15 cellular contexts compared by ENCODE assay signal in genomic region chr12:88904705-88905104, GRCh38.
"Had no signal": no experiment of that assay in that cellular context is flagged by ENCODE, and none has a peak within 500 bp of the region (broad histone marks: within the 10 kb centered on the region; RNA-seq: fewer than 3 reads in every experiment).

No MANE protein-coding gene starts in this region.

- H3K4me2 ChIP-seq: hepatocyte had no signal

- H3K79me2 ChIP-seq: hepatocyte had no signal

- H3K27ac ChIP-seq: foreskin keratinocyte, hepatocyte, lower lobe of right lung, skin epidermis, suprapubic skin had no signal

- DNase-seq: activated CD4-positive, alpha-beta T cell treated with anti-CD3 and anti-CD28 coated beads, Interleukin-2, amount 10 ng/mL, durations not matched to agents 7 days and 5 days; activated CD8-positive, alpha-beta T cell treated with anti-CD3 and anti-CD28 coated beads, Interleukin-2, amount 10 ng/mL, durations not matched to agents 7 days and 5 days; activated naive CD4-positive, alpha-beta T cell treated with anti-CD3 and anti-CD28 coated beads for 36 hours; activated T-cell treated with anti-CD3 and anti-CD28 coated beads, Interleukin-2, amount 50 U/mL, for 24 hours; cortex of kidney; effector CD4-positive, alpha-beta T cell; foreskin keratinocyte; lower lobe of right lung; nucleus accumbens; T1000; trophoblast cell had no signal

- H3K4me3 ChIP-seq: hepatocyte, lower lobe of right lung, skin epidermis, suprapubic skin had no signal

- ATAC-seq: activated CD4-positive, CD25-positive, alpha-beta regulatory T cell treated with anti-CD3 and anti-CD28 coated beads, Interleukin-2, amount 50 U/mL, for 24 hours; activated CD8-positive, alpha-beta T cell treated with anti-CD3 and anti-CD28 coated beads, Interleukin-2, amount 10 ng/mL, durations not matched to agents 7 days and 5 days; foreskin keratinocyte; lower lobe of right lung had no signal

- H2AFZ ChIP-seq: hepatocyte had no signal

- H3K36me3 ChIP-seq: lower lobe of right lung, suprapubic skin had no signal

- H3K27me3 ChIP-seq: foreskin keratinocyte, hepatocyte, suprapubic skin had no signal

- H3K9me3 ChIP-seq: lower lobe of right lung, suprapubic skin had no signal

- H3K4me1 ChIP-seq: foreskin keratinocyte, lower lobe of right lung, suprapubic skin had no signal
